ENCODE assay signal across 9 cellular contexts in genomic region chr16:56606071-56606687, GRCh38. TPM values are rescaled to one million over a fixed set of nuclear protein-coding genes. Genes with fewer than 3 reads are reported as not detected.
A peak's percentile ranks its signal among the peaks of the same experiment; 100 is the strongest.
DNase-seq lines count a peak whose midpoint lies in the region; ATAC-seq and TF ChIP-seq lines count a peak whose summit lies in the region.
"Had no signal": no experiment of that assay in that cellular context is flagged by ENCODE, and none has a peak within 500 bp of the region (broad histone marks: within the 10 kb centered on the region; RNA-seq: fewer than 3 reads in every experiment).

No MANE protein-coding gene starts in this region.

- no peak for ATAC-seq in activated T-cell treated with anti-CD3 and anti-CD28 coated beads, Interleukin-2, amount 50 U/mL, for 72 hours (replicated peaks in 1 of 2)
- ATAC-seq in upper lobe of right lung, result no peak
- no peak for ATAC-seq in HG03025 (IDR thresholded peaks at IDR 0.05; ENCODE audit: low FRiP score, unreplicated experiment)

- in situ Hi-C loops in brain microvascular endothelial cell (cut with HindIII; ENCODE audit: low pct_ligation_motif_present, low sequenced_read_pairs), result no loop called here

- H3K36me3 Mint-ChIP-seq in activated T-cell treated with anti-CD3 and anti-CD28 coated beads, Interleukin-2, amount 50 U/mL, for 72 hours (ENCODE audit: insufficient read depth in 2 of 2), result peaks cover 2 to 10% of the 10 kb centered on the region in 2 donors

- intact Hi-C loops in upper lobe of right lung (cut with DNase I), result no loop called here

- H3K9me3 Mint-ChIP-seq in activated T-cell treated with anti-CD3 and anti-CD28 coated beads, Interleukin-2, amount 50 U/mL, for 72 hours, result peaks cover 0 to 2% of the 10 kb centered on the region in 2 donors

- no peaks in the 10 kb centered on the region for H3K27me3 ChIP-seq in brain microvascular endothelial cell (replicated peaks)
- no peaks in the 10 kb centered on the region for H3K27me3 ChIP-seq in upper lobe of right lung

- H3K4me3 ChIP-seq in brain microvascular endothelial cell (ENCODE audit: low read depth, low read length) (peak overlapping the region; percentile 18), upper lobe of right lung (no peak overlapping the region)

- TF ChIP-seq CTCF in brain microvascular endothelial cell (IDR thresholded peaks at IDR 0.05; ENCODE audit: low read depth, low read length, missing control alignments) (no peak), upper lobe of right lung (IDR thresholded peaks at IDR 0.05) (no peak)

- H3K9me3 ChIP-seq in upper lobe of right lung, result no peaks in the 10 kb centered on the region

- no peaks in the 10 kb centered on the region for H3K36me3 ChIP-seq in brain microvascular endothelial cell (replicated peaks)
- no peaks in the 10 kb centered on the region for H3K36me3 ChIP-seq in upper lobe of right lung

- peaks cover 2% of the 10 kb centered on the region for H3K27me3 Mint-ChIP-seq in activated T-cell treated with anti-CD3 and anti-CD28 coated beads, Interleukin-2, amount 50 U/mL, for 72 hours (ENCODE audit: low read depth)

- H3K4me1 ChIP-seq in upper lobe of right lung, result peaks cover 35% of the 10 kb centered on the region

- peaks cover 52% of the 10 kb centered on the region for H3K4me1 Mint-ChIP-seq in activated T-cell treated with anti-CD3 and anti-CD28 coated beads, Interleukin-2, amount 50 U/mL, for 72 hours (ENCODE audit: low read depth)

- peak overlapping the region; percentile 40 to 100 for H3K4me3 Mint-ChIP-seq in activated T-cell treated with anti-CD3 and anti-CD28 coated beads, Interleukin-2, amount 50 U/mL, for 72 hours

- peak in 1 of 2 donors; percentile 41 for DNase-seq in activated T-cell treated with anti-CD3 and anti-CD28 coated beads, Interleukin-2, amount 50 U/mL, for 72 hours
- no peak for DNase-seq in activated T-cell treated with anti-CD3 and anti-CD28 coated beads for 4 hours
- peak; percentile 62 for DNase-seq in brain microvascular endothelial cell
- DNase-seq in lung microvascular endothelial cell (ENCODE audit: low read depth in 2 of 2), result peak; percentile 62 to 71
- DNase-seq in upper lobe of right lung, result no peak
- no peak for DNase-seq in retina
- no peak for DNase-seq in NCI-H187 treated with DMSO at 0.1 percent for 48 hours (lab: John Stamatoyannopoulos, UW)
- DNase-seq: DMS79 had no signal

- H3K27ac Mint-ChIP-seq in activated T-cell treated with anti-CD3 and anti-CD28 coated beads, Interleukin-2, amount 50 U/mL, for 72 hours, result peak overlapping the region; percentile 43

- peak overlapping the region; percentile 97 for H3K27ac ChIP-seq in brain microvascular endothelial cell
- H3K27ac ChIP-seq in upper lobe of right lung, result peak overlapping the region; percentile 97

RNA-seq across cellular contexts. Expression of gene MT2A, which starts 2.2 kb away (rescaled TPM):
- 100 to 1,000 TPM; 391 to 529 TPM for total RNA-seq in activated T-cell treated with anti-CD3 and anti-CD28 coated beads, Interleukin-2, amount 50 U/mL, for 72 hours
- total RNA-seq in lung microvascular endothelial cell (44.2 and 72.8 TPM in 2 replicates), upper lobe of right lung (349 TPM)

RNA-seq across cellular contexts. Expression of gene MT3, which starts 16.9 kb away (rescaled TPM):
- 1 to 10 TPM; 3.9 to 6.8 TPM for total RNA-seq in activated T-cell treated with anti-CD3 and anti-CD28 coated beads, Interleukin-2, amount 50 U/mL, for 72 hours
- total RNA-seq in lung microvascular endothelial cell (not detected in 2 replicates), upper lobe of right lung (not detected)

RNA-seq across cellular contexts. Expression of gene MT1E, which starts 19.4 kb away (rescaled TPM):
- 100 to 1,000 TPM in 1 of 2 donors, 10 to 100 TPM in 1; 94.7 to 204 TPM for total RNA-seq in activated T-cell treated with anti-CD3 and anti-CD28 coated beads, Interleukin-2, amount 50 U/mL, for 72 hours
- total RNA-seq in lung microvascular endothelial cell (30.2 and 176 TPM in 2 replicates), upper lobe of right lung (154 TPM)

RNA-seq across cellular contexts. Expression of gene MT1M, which starts 26.3 kb away (rescaled TPM):
- total RNA-seq in activated T-cell treated with anti-CD3 and anti-CD28 coated beads, Interleukin-2, amount 50 U/mL, for 72 hours, result under 1 TPM in 1 of 2 donors, not detected in 1; 0.91 TPM
- total RNA-seq in lung microvascular endothelial cell, result 0.99 and 3.5 TPM in 2 replicates
- total RNA-seq in upper lobe of right lung, result 40.3 TPM

RNA-seq across cellular contexts. Expression of gene MT1A, which starts 32.3 kb away (rescaled TPM):
- 1 to 10 TPM in 1 of 2 donors, under 1 TPM in 1; 0.74 to 1.5 TPM for total RNA-seq in activated T-cell treated with anti-CD3 and anti-CD28 coated beads, Interleukin-2, amount 50 U/mL, for 72 hours
- total RNA-seq in lung microvascular endothelial cell, result 0.79 and 2.4 TPM in 2 replicates
- 4.9 TPM for total RNA-seq in upper lobe of right lung

Comparison
In these comparisons a context has a peak if more than half of its experiments do, and no peak if none do; other contexts are left out.
1. DNase-seq: peak in brain microvascular endothelial cell (single experiment) and lung microvascular endothelial cell (2 of 2); none in activated T-cell treated with anti-CD3 and anti-CD28 coated beads for 4 hours (single experiment), upper lobe of right lung (single experiment), retina (single experiment) and NCI-H187 treated with DMSO at 0.1 percent for 48 hours (single experiment).